23 cellular contexts compared by ENCODE assay signal in the genomic region with DNA sequence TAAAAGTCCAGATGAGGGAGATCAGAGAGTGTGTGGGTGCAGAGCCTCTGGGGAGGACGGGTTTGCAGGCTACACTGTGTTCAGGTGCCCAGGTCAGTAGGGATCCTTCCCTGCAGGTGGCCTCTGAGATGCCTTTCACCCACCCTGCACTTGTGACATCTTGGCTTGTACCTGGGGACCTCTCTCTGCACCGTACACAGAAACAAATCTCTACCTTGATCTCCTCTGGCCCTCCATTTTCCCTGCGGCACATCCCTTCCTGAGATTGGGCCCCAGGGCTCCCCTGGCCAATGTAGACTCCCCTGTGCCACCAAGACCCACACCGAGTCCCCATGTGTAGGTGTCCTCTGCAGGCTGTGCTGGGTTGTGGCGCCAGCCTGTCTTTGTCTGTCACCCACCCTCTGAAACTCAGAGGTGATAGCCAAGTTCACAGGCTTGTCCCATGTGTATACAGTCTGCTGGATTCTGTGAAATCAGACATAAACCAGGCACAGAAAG.
"Had no signal": no experiment of that assay in that cellular context is flagged by ENCODE, and none has a peak within 500 bp of the region (broad histone marks: within the 10 kb centered on the region; RNA-seq: fewer than 3 reads in every experiment).

No MANE protein-coding gene starts in this region.

- DNase-seq: cortex of kidney; effector CD8-positive, alpha-beta T cell; gastrocnemius medialis; glutamatergic neuron; left ventricle myocardium inferior; lower lobe of right lung; natural killer cell; ovary; stimulated activated CD4-positive, alpha-beta T cell treated with anti-CD3 and anti-CD28 coated beads, Interleukin-15, amount 100 ng/mL, for 24 hours; stimulated activated CD4-positive, alpha-beta T cell treated with anti-CD3 and anti-CD28 coated beads, Interleukin-1b, Interleukin-23, amount 100 ng/mL, for 48 hours; stimulated activated CD4-positive, alpha-beta T cell treated with anti-CD3 and anti-CD28 coated beads, Interleukin-4, amount 100 ng/mL, for 24 hours; stimulated activated naive CD4-positive, alpha-beta T cell; trophoblast cell; uterus had no signal

- H3K9me3 Mint-ChIP-seq: memory B cell, mesothelial cell of epicardium, natural killer cell, neural crest cell had no signal

- H3K27me3 ChIP-seq: esophagus muscularis mucosa, gastrocnemius medialis, ovary, right atrium auricular region, uterus had no signal

- H3K4me3 ChIP-seq: dorsolateral prefrontal cortex, esophagus muscularis mucosa, gastrocnemius medialis, left ventricle myocardium inferior, lower lobe of right lung, ovary, right atrium auricular region, smooth muscle cell, uterus had no signal

- H3K4me1 ChIP-seq: left ventricle myocardium inferior, uterus had no signal

- H3K4me1 Mint-ChIP-seq: memory B cell had no signal

- H3K4me3 Mint-ChIP-seq: memory B cell, mesothelial cell of epicardium, natural killer cell, neural crest cell had no signal

- H3K27ac Mint-ChIP-seq: memory B cell, mesothelial cell of epicardium, natural killer cell had no signal

- H3K36me3 Mint-ChIP-seq: memory B cell, mesothelial cell of epicardium, natural killer cell had no signal

- FAIRE-seq: endometrium, keratinocyte had no signal

- H3K36me3 ChIP-seq: esophagus muscularis mucosa, gastrocnemius medialis, left ventricle myocardium inferior, lower lobe of right lung, ovary, right atrium auricular region, uterus had no signal

- H3K27ac ChIP-seq: dorsolateral prefrontal cortex, esophagus muscularis mucosa, gastrocnemius medialis, left ventricle myocardium inferior, lower lobe of right lung, ovary, right atrium auricular region, uterus had no signal

- ATAC-seq: gastrocnemius medialis, lower lobe of right lung, natural killer cell had no signal

- H3K9me3 ChIP-seq: esophagus muscularis mucosa, gastrocnemius medialis, left ventricle myocardium inferior, lower lobe of right lung, ovary, right atrium auricular region, uterus had no signal
